Comparison of ENCODE assay signal across 19 cellular contexts in genomic region chr1:221728037-221728505, GRCh38. TPM values are rescaled to one million over a fixed set of nuclear protein-coding genes. Genes with fewer than 3 reads are reported as not detected.
A peak's percentile ranks its signal among the peaks of the same experiment; 100 is the strongest.
DNase-seq lines count a peak whose midpoint lies in the region; ATAC-seq and FAIRE-seq lines count a peak whose summit lies in the region.
"Had no signal": no experiment of that assay in that cellular context is flagged by ENCODE, and none has a peak within 500 bp of the region (broad histone marks: within the 10 kb centered on the region; RNA-seq: fewer than 3 reads in every experiment).

No MANE protein-coding gene starts in this region.

- peak overlapping the region; percentile 75 for H3K27ac Mint-ChIP-seq in activated CD4-positive, alpha-beta T cell treated with anti-CD3 and anti-CD28 coated beads, Interleukin-2, amount 10 ng/mL, durations not matched to agents 24 days and 14 days
- H3K27ac Mint-ChIP-seq in activated naive CD8-positive, alpha-beta T cell treated with anti-CD3 and anti-CD28 coated beads, Interleukin-2, amount 10 ng/mL, durations not matched to agents 7 days and 5 days: peak overlapping the region; percentile 84
- H3K27ac Mint-ChIP-seq in natural killer cell treated with Interleukin-12 subunit alpha and Interleukin-12 subunit beta and Interleukin-15 and Interleukin-18, amount 100 ng/mL, for 72 hours: peak overlapping the region; percentile 95 to 98
- H3K27ac Mint-ChIP-seq: type B pancreatic cell had no signal

- peaks cover 50% of the 10 kb centered on the region for H3K36me3 Mint-ChIP-seq in activated CD4-positive, alpha-beta T cell treated with anti-CD3 and anti-CD28 coated beads, Interleukin-2, amount 10 ng/mL, durations not matched to agents 24 days and 14 days (ENCODE audit: low read depth)
- peaks cover 65% of the 10 kb centered on the region for H3K36me3 Mint-ChIP-seq in activated naive CD8-positive, alpha-beta T cell treated with anti-CD3 and anti-CD28 coated beads, Interleukin-2, amount 10 ng/mL, durations not matched to agents 7 days and 5 days
- peaks cover 43% of the 10 kb centered on the region for H3K36me3 Mint-ChIP-seq in natural killer cell treated with Interleukin-12 subunit alpha and Interleukin-12 subunit beta and Interleukin-15 and Interleukin-18, amount 100 ng/mL, for 72 hours

- POLR2A ChIA-PET in activated naive CD8-positive, alpha-beta T cell treated with anti-CD3 and anti-CD28 coated beads, Interleukin-2, amount 10 ng/mL, durations not matched to agents 7 days and 5 days (lab: Charles Lee): interaction anchor here (0.7 to 1.3 kb wide), 3 partner anchors 11 to 15 kb away, joined by 4 read pairs; partner anchors contain the start of gene DUSP10

- peaks cover 63% of the 10 kb centered on the region for H3K4me1 Mint-ChIP-seq in activated CD4-positive, alpha-beta T cell treated with anti-CD3 and anti-CD28 coated beads, Interleukin-2, amount 10 ng/mL, durations not matched to agents 24 days and 14 days
- peaks cover 62% of the 10 kb centered on the region for H3K4me1 Mint-ChIP-seq in activated naive CD8-positive, alpha-beta T cell treated with anti-CD3 and anti-CD28 coated beads, Interleukin-2, amount 10 ng/mL, durations not matched to agents 7 days and 5 days
- H3K4me1 Mint-ChIP-seq in natural killer cell treated with Interleukin-12 subunit alpha and Interleukin-12 subunit beta and Interleukin-15 and Interleukin-18, amount 100 ng/mL, for 72 hours (ENCODE audit: low read depth in 2 of 2): peaks cover 73 to 82% of the 10 kb centered on the region in 2 donors

- H3K9me3 Mint-ChIP-seq in activated CD4-positive, alpha-beta T cell treated with anti-CD3 and anti-CD28 coated beads, Interleukin-2, amount 10 ng/mL, durations not matched to agents 24 days and 14 days: peaks cover 21% of the 10 kb centered on the region
- H3K9me3 Mint-ChIP-seq in activated naive CD8-positive, alpha-beta T cell treated with anti-CD3 and anti-CD28 coated beads, Interleukin-2, amount 10 ng/mL, durations not matched to agents 7 days and 5 days: peaks cover 12% of the 10 kb centered on the region
- H3K9me3 Mint-ChIP-seq in natural killer cell treated with Interleukin-12 subunit alpha and Interleukin-12 subunit beta and Interleukin-15 and Interleukin-18, amount 100 ng/mL, for 72 hours: no peaks in the 10 kb centered on the region
- H3K9me3 Mint-ChIP-seq: type B pancreatic cell had no signal

- intact Hi-C loops in activated CD4-positive, alpha-beta T cell treated with anti-CD3 and anti-CD28 coated beads, Interleukin-2, amount 10 ng/mL, durations not matched to agents 24 days and 14 days (cut with micrococcal nuclease): loop anchor here (5.0 kb wide), 1 partner anchor 264 kb away; no protein-coding TSS in a partner anchor

- no peak for DNase-seq in activated CD4-positive, alpha-beta T cell treated with anti-CD3 and anti-CD28 coated beads, Interleukin-2, amount 10 ng/mL, durations not matched to agents 24 days and 14 days
- no peak for DNase-seq in activated CD4-positive, alpha-beta T cell treated with anti-CD3 and anti-CD28 coated beads, Interleukin-2, amount 50 U/mL, for 4 hours
- DNase-seq in GM19239 (ENCODE audit: insufficient read length, low spot score) (no peak), GOT3 (lab: John Stamatoyannopoulos, UW) (no peak), COR-L47 (lab: John Stamatoyannopoulos, UW) (no peak)
- no peak for DNase-seq in activated naive CD8-positive, alpha-beta T cell treated with anti-CD3 and anti-CD28 coated beads, Interleukin-2, amount 10 ng/mL, durations not matched to agents 7 days and 5 days
- no peak for DNase-seq in natural killer cell treated with Interleukin-12 subunit alpha and Interleukin-12 subunit beta and Interleukin-15 and Interleukin-18, amount 100 ng/mL, for 72 hours (ENCODE audit: low spot score)
- DNase-seq: activated CD8-positive, alpha-beta memory T cell treated with anti-CD3 and anti-CD28 coated beads, Interleukin-2, amount 50 U/mL, for 48 hours; amygdala; HCEC 1CT; NCI-H1048; NCI-H774; Peyer's patch; stimulated activated CD4-positive, alpha-beta T cell treated with anti-CD3 and anti-CD28 coated beads, Interleukin-4, amount 100 ng/mL, for 4 hours; WERI-Rb-1 had no signal

- FAIRE-seq in GM19239 (lab: Jason Lieb, UNC): peak; percentile 68
- FAIRE-seq: A549, endothelial cell of umbilical vein had no signal

- no peak for ATAC-seq in activated naive CD8-positive, alpha-beta T cell treated with anti-CD3 and anti-CD28 coated beads, Interleukin-2, amount 10 ng/mL, durations not matched to agents 7 days and 5 days (ENCODE audit: low read depth)
- no peak for ATAC-seq in natural killer cell treated with Interleukin-12 subunit alpha and Interleukin-12 subunit beta and Interleukin-15 and Interleukin-18, amount 100 ng/mL, for 72 hours
- no peak for ATAC-seq in HG03095 (IDR thresholded peaks at IDR 0.05; ENCODE audit: unreplicated experiment)
- ATAC-seq: A549 had no signal

- H3K4me3 Mint-ChIP-seq in activated CD4-positive, alpha-beta T cell treated with anti-CD3 and anti-CD28 coated beads, Interleukin-2, amount 10 ng/mL, durations not matched to agents 24 days and 14 days: peak overlapping the region; percentile 36
- peak overlapping the region; percentile 49 for H3K4me3 Mint-ChIP-seq in activated naive CD8-positive, alpha-beta T cell treated with anti-CD3 and anti-CD28 coated beads, Interleukin-2, amount 10 ng/mL, durations not matched to agents 7 days and 5 days
- H3K4me3 Mint-ChIP-seq in natural killer cell treated with Interleukin-12 subunit alpha and Interleukin-12 subunit beta and Interleukin-15 and Interleukin-18, amount 100 ng/mL, for 72 hours: peak overlapping the region; percentile 83
- H3K4me3 Mint-ChIP-seq: type B pancreatic cell had no signal

- no peaks in the 10 kb centered on the region for H3K27me3 Mint-ChIP-seq in activated CD4-positive, alpha-beta T cell treated with anti-CD3 and anti-CD28 coated beads, Interleukin-2, amount 10 ng/mL, durations not matched to agents 24 days and 14 days
- H3K27me3 Mint-ChIP-seq in activated naive CD8-positive, alpha-beta T cell treated with anti-CD3 and anti-CD28 coated beads, Interleukin-2, amount 10 ng/mL, durations not matched to agents 7 days and 5 days: no peaks in the 10 kb centered on the region
- no peaks in the 10 kb centered on the region for H3K27me3 Mint-ChIP-seq in natural killer cell treated with Interleukin-12 subunit alpha and Interleukin-12 subunit beta and Interleukin-15 and Interleukin-18, amount 100 ng/mL, for 72 hours
- H3K27me3 Mint-ChIP-seq: type B pancreatic cell had no signal

RNA-seq across cellular contexts. Expression of gene DUSP10, which starts 13.8 kb away (rescaled TPM):
- total RNA-seq in activated CD4-positive, alpha-beta T cell treated with anti-CD3 and anti-CD28 coated beads, Interleukin-2, amount 10 ng/mL, durations not matched to agents 24 days and 14 days: 13.5 and 14.6 TPM in 2 replicates
- 10 to 100 TPM; 14.8 to 15.7 TPM for total RNA-seq in activated naive CD8-positive, alpha-beta T cell treated with anti-CD3 and anti-CD28 coated beads, Interleukin-2, amount 10 ng/mL, durations not matched to agents 7 days and 5 days
- total RNA-seq in natural killer cell treated with Interleukin-12 subunit alpha and Interleukin-12 subunit beta and Interleukin-15 and Interleukin-18, amount 100 ng/mL, for 72 hours: 10 to 100 TPM; 43.3 to 85.2 TPM
